9 cellular contexts compared by ENCODE assay signal in the genomic region with DNA sequence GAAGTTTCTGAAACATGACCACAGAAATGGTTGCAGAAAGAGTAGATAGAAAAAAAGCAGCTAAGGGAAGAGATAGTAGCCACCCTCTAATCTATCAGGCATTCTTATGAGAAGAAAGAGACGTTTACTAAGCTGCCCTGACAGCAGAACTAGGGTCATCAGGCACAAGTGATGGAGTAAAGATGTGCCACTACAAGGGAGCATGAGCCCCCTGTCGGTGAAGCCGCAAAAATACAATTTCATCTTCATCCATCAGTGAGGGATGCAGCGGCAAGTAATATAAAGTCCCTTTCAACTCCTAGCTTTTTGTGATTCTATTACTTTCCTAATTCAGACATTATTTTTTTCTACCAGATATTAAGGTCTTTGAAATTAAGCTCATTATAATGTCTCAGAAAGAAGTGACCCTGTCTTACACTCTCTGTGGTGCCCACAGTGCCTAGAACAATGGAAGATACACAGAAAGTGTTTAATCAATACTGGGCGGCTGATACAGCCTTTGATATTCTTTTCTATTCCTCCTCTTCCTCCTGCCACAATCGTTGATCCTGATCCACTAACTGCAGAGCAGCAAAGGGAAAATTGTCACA.
DNase-seq lines count a peak whose midpoint lies in the region; ATAC-seq and TF ChIP-seq lines count a peak whose summit lies in the region.
"Had no signal": no experiment of that assay in that cellular context is flagged by ENCODE, and none has a peak within 500 bp of the region (broad histone marks: within the 10 kb centered on the region; RNA-seq: fewer than 3 reads in every experiment).

No MANE protein-coding gene starts in this region.

- no peak overlapping the region for H2AFZ ChIP-seq in SK-N-SH (ENCODE audit: low read depth)

- H3K4me1 Mint-ChIP-seq in chondrocyte (ENCODE audit: low read depth) = peaks cover 10% of the 10 kb centered on the region

- CTCF ChIA-PET in SK-N-SH (lab: Yijun Ruan, JAX) = interaction anchor here (0.9 to 2.2 kb wide), 10 partner anchors 10 to 663 kb away, joined by 3 to 10 read pairs (median 3); no protein-coding TSS in a partner anchor

- no peak overlapping the region for H3K4me2 ChIP-seq in SK-N-SH

- H3K27ac Mint-ChIP-seq in chondrocyte (ENCODE audit: unreplicated experiment) = no peak overlapping the region

- TF ChIP-seq EP300 in SK-N-SH (IDR thresholded peaks at IDR 0.05; ENCODE audit: borderline replicate concordance in 1 of 2, low read depth in 1 of 2, low read length in 1 of 2) = no peak

- no peaks in the 10 kb centered on the region for H3K9me3 Mint-ChIP-seq in chondrocyte (ENCODE audit: low read depth)

- no peaks in the 10 kb centered on the region for H3K36me3 Mint-ChIP-seq in chondrocyte (ENCODE audit: low read depth)

- no peak overlapping the region for H3K27ac ChIP-seq in SK-N-SH (ENCODE audit: low read depth in 2 of 2, low read length in 1 of 2)

- peak; percentile 12 for DNase-seq in SK-N-SH
- DNase-seq in LNCaP clone FGC (ENCODE audit: low read depth) = no peak
- DNase-seq in chondrocyte (ENCODE audit: low spot score) = no peak
- no peak for DNase-seq in retinal pigment epithelial cell (ENCODE audit: low read depth)
- no peak for DNase-seq in activated gamma-delta T cell (lab: John Stamatoyannopoulos, UW)
- DNase-seq in omental fat pad (ENCODE audit: low spot score) = no peak
- DNase-seq: COR-L47 had no signal

- TF ChIP-seq CTCF in SK-N-SH (IDR thresholded peaks at IDR 0.05) = peak; percentile 37
- TF ChIP-seq CTCF in LNCaP clone FGC (IDR thresholded peaks at IDR 0.05; ENCODE audit: control insufficient read depth, extremely low read depth, insufficient read depth) = peak; percentile 63
- peak; percentile 53 for TF ChIP-seq CTCF in chondrocyte (IDR thresholded peaks at IDR 0.05)
- peak; percentile 66 for TF ChIP-seq CTCF in retinal pigment epithelial cell (conservative IDR thresholded peaks at IDR 0.05; ENCODE audit: low read depth, low read length)
- no peak for TF ChIP-seq CTCF in omental fat pad (IDR thresholded peaks at IDR 0.05)

- H3K4me3 ChIP-seq in SK-N-SH (ENCODE audit: low read depth in 2 of 2, low read length in 1 of 2) = no peak overlapping the region; a peak in 1 of 4 replicates
- no peak overlapping the region for H3K4me3 ChIP-seq in LNCaP clone FGC (ENCODE audit: low read depth, low read length)
- H3K4me3 ChIP-seq in retinal pigment epithelial cell (ENCODE audit: low read length) = no peak overlapping the region

- no peaks in the 10 kb centered on the region for H3K9me2 ChIP-seq in SK-N-SH

- H3K9me3 ChIP-seq in SK-N-SH = no peaks in the 10 kb centered on the region

- no peaks in the 10 kb centered on the region for H3K27me3 ChIP-seq in SK-N-SH (ENCODE audit: insufficient read depth)

- POLR2A ChIA-PET in SK-N-SH (lab: Yijun Ruan, JAX) = no interaction called here

- no peaks in the 10 kb centered on the region for H4K20me1 ChIP-seq in SK-N-SH (ENCODE audit: insufficient read depth)

- no peaks in the 10 kb centered on the region for H3F3A ChIP-seq in SK-N-SH (replicated peaks; ENCODE audit: insufficient read depth)

- no peaks in the 10 kb centered on the region for H3K36me3 ChIP-seq in SK-N-SH (replicated peaks in 1 of 2; ENCODE audit: control insufficient read depth in 1 of 2, insufficient read depth in 2 of 2, low read length in 1 of 2)

- 61% methylated on average over 6 of the region's 6 CpGs for WGBS in SK-N-SH (ENCODE audit: low lambda C conversion rate)

- no peak overlapping the region for H3K9ac ChIP-seq in SK-N-SH

- H3K4me3 Mint-ChIP-seq in chondrocyte (ENCODE audit: unreplicated experiment) = no peak overlapping the region

- H3K79me2 ChIP-seq in SK-N-SH (ENCODE audit: insufficient read depth) = no peaks in the 10 kb centered on the region

- no peaks in the 10 kb centered on the region for H3K4me1 ChIP-seq in SK-N-SH (ENCODE audit: control insufficient read depth in 1 of 2, insufficient read depth in 2 of 2, low read depth in 1 of 2, low read length in 1 of 2)

- ATAC-seq in SK-N-SH treated with all-trans-retinoic acid at 6 μM for 48 hours = no peak
- no peak for ATAC-seq in GM19455 (IDR thresholded peaks at IDR 0.05; ENCODE audit: unreplicated experiment)
- no peak for ATAC-seq in omental fat pad (ENCODE audit: low FRiP score)

- H3K27me3 Mint-ChIP-seq in chondrocyte (ENCODE audit: low read depth) = peaks cover 16% of the 10 kb centered on the region

- TF ChIP-seq RAD21 in SK-N-SH (IDR thresholded peaks at IDR 0.05; ENCODE audit: low read length) = peak; percentile 58

TF ChIP-seq in SK-N-SH, 30 proteins besides CTCF, POLR2A, EP300 and RAD21:
- TF ChIP-seq TAF1 (IDR thresholded peaks at IDR 0.05; ENCODE audit: borderline replicate concordance, low read depth, low read length) (no peak), SMC3 (IDR thresholded peaks at IDR 0.05; ENCODE audit: low read depth, low read length) (peak; percentile 26; the same call in 1 of the 2 replicates), TEAD4 (IDR thresholded peaks at IDR 0.05; ENCODE audit: borderline replicate concordance, insufficient read depth) (no peak), FOXM1 (IDR thresholded peaks at IDR 0.05; ENCODE audit: low read depth) (no peak), SIN3A (IDR thresholded peaks at IDR 0.05; ENCODE audit: borderline replicate concordance, low read depth, low read length) (no peak)

TF ChIP-seq in SK-N-SH treated with all-trans-retinoic acid at 6 μM for 48 hours, 23 proteins besides CTCF, POLR2A, EP300 and RAD21:
- TF ChIP-seq ARNTL (CRISPR knock-in tag; IDR thresholded peaks at IDR 0.05; ENCODE audit: borderline replicate concordance, low read depth) = no peak
- TF ChIP-seq ZNF565 (CRISPR knock-in tag; conservative IDR thresholded peaks at IDR 0.05; ENCODE audit: low read depth) = no peak
- no peak for TF ChIP-seq ISL1 (CRISPR knock-in tag; IDR thresholded peaks at IDR 0.05)
- no peak for TF ChIP-seq PPARA (CRISPR knock-in tag; IDR thresholded peaks at IDR 0.05; ENCODE audit: borderline replicate concordance)
- no peak for TF ChIP-seq GLIS3 (CRISPR knock-in tag; IDR thresholded peaks at IDR 0.05)
- no peak for TF ChIP-seq ZFP30 (CRISPR knock-in tag; IDR thresholded peaks at IDR 0.05)
- no peak for TF ChIP-seq ZNF70 (CRISPR knock-in tag; IDR thresholded peaks at IDR 0.05)
- no peak for TF ChIP-seq SNAI2 (CRISPR knock-in tag; IDR thresholded peaks at IDR 0.05)
- no peak for TF ChIP-seq TCF4 (CRISPR knock-in tag; IDR thresholded peaks at IDR 0.05; ENCODE audit: borderline replicate concordance)
- TF ChIP-seq, protein P1, sequence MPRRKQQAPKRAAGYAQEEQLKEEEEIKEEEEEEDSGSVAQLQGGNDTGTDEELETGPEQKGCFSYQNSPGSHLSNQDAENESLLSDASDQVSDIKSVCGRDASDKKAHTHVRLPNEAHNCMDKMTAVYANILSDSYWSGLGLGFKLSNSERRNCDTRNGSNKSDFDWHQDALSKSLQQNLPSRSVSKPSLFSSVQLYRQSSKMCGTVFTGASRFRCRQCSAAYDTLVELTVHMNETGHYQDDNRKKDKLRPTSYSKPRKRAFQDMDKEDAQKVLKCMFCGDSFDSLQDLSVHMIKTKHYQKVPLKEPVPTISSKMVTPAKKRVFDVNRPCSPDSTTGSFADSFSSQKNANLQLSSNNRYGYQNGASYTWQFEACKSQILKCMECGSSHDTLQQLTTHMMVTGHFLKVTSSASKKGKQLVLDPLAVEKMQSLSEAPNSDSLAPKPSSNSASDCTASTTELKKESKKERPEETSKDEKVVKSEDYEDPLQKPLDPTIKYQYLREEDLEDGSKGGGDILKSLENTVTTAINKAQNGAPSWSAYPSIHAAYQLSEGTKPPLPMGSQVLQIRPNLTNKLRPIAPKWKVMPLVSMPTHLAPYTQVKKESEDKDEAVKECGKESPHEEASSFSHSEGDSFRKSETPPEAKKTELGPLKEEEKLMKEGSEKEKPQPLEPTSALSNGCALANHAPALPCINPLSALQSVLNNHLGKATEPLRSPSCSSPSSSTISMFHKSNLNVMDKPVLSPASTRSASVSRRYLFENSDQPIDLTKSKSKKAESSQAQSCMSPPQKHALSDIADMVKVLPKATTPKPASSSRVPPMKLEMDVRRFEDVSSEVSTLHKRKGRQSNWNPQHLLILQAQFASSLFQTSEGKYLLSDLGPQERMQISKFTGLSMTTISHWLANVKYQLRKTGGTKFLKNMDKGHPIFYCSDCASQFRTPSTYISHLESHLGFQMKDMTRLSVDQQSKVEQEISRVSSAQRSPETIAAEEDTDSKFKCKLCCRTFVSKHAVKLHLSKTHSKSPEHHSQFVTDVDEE (CRISPR knock-in tag; IDR thresholded peaks at IDR 0.05) = no peak
- no peak for TF ChIP-seq ESRRG (CRISPR knock-in tag; IDR thresholded peaks at IDR 0.05)
- TF ChIP-seq, protein P2, sequence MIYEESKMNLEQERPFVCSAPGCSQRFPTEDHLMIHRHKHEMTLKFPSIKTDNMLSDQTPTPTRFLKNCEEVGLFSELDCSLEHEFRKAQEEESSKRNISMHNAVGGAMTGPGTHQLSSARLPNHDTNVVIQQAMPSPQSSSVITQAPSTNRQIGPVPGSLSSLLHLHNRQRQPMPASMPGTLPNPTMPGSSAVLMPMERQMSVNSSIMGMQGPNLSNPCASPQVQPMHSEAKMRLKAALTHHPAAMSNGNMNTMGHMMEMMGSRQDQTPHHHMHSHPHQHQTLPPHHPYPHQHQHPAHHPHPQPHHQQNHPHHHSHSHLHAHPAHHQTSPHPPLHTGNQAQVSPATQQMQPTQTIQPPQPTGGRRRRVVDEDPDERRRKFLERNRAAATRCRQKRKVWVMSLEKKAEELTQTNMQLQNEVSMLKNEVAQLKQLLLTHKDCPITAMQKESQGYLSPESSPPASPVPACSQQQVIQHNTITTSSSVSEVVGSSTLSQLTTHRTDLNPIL (CRISPR knock-in tag; IDR thresholded peaks at IDR 0.05; ENCODE audit: low read depth) = no peak
- TF ChIP-seq, protein P3, sequence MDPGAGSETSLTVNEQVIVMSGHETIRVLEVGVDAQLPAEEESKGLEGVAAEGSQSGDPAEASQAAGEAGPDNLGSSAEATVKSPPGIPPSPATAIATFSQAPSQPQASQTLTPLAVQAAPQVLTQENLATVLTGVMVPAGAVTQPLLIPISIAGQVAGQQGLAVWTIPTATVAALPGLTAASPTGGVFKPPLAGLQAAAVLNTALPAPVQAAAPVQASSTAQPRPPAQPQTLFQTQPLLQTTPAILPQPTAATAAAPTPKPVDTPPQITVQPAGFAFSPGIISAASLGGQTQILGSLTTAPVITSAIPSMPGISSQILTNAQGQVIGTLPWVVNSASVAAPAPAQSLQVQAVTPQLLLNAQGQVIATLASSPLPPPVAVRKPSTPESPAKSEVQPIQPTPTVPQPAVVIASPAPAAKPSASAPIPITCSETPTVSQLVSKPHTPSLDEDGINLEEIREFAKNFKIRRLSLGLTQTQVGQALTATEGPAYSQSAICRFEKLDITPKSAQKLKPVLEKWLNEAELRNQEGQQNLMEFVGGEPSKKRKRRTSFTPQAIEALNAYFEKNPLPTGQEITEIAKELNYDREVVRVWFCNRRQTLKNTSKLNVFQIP (CRISPR knock-in tag; IDR thresholded peaks at IDR 0.05; ENCODE audit: borderline replicate concordance, low read depth) = no peak
- TF ChIP-seq ZFP3 (CRISPR knock-in tag; IDR thresholded peaks at IDR 0.05) = no peak

Comparison
In these comparisons a context has a peak if more than half of its experiments do, and no peak if none do; other contexts are left out.
1. CTCF ChIP-seq: peak in SK-N-SH (single experiment), LNCaP clone FGC (single experiment), chondrocyte (single experiment) and retinal pigment epithelial cell (single experiment); none in omental fat pad (0 of 3).